9 cellular contexts compared by ENCODE assay signal in genomic region chr15:66703540-66703941, GRCh38. TPM values are rescaled to one million over a fixed set of nuclear protein-coding genes. Genes with fewer than 3 reads are reported as not detected.
DNase-seq lines count a peak whose midpoint lies in the region; ATAC-seq and TF ChIP-seq lines count a peak whose summit lies in the region.
"Had no signal": no experiment of that assay in that cellular context is flagged by ENCODE, and none has a peak within 500 bp of the region (broad histone marks: within the 10 kb centered on the region; RNA-seq: fewer than 3 reads in every experiment).

No MANE protein-coding gene starts in this region.

- peak overlapping the region; percentile 66 for H3K4me3 ChIP-seq in skeletal muscle cell (ENCODE audit: low read depth, low read length)

- H3K27me3 Mint-ChIP-seq in activated T-cell treated with anti-CD3 and anti-CD28 coated beads, Interleukin-2, amount 50 U/mL, for 24 hours: peaks cover 31% of the 10 kb centered on the region
- H3K27me3 Mint-ChIP-seq in activated T-cell treated with anti-CD3 and anti-CD28 coated beads, Interleukin-2, amount 50 U/mL, for 4 hours (ENCODE audit: low read depth): peaks cover 23% of the 10 kb centered on the region
- peaks cover 11% of the 10 kb centered on the region for H3K27me3 Mint-ChIP-seq in glutamatergic neuron (ENCODE audit: unreplicated experiment)

- no peaks in the 10 kb centered on the region for H3K36me3 Mint-ChIP-seq in activated T-cell treated with anti-CD3 and anti-CD28 coated beads, Interleukin-2, amount 50 U/mL, for 24 hours (ENCODE audit: low read depth)
- H3K36me3 Mint-ChIP-seq in activated T-cell treated with anti-CD3 and anti-CD28 coated beads, Interleukin-2, amount 50 U/mL, for 4 hours (ENCODE audit: insufficient read depth): no peaks in the 10 kb centered on the region
- H3K36me3 Mint-ChIP-seq in glutamatergic neuron (ENCODE audit: unreplicated experiment): no peaks in the 10 kb centered on the region
- H3K36me3 Mint-ChIP-seq: activated naive CD4-positive, alpha-beta T cell treated with anti-CD3 and anti-CD28 coated beads, Interleukin-2, amount 50 U/mL, for 24 hours had no signal

- no peak for TF ChIP-seq CTCF in glutamatergic neuron (IDR thresholded peaks at IDR 0.05; ENCODE audit: partially characterized antibody, unreplicated experiment)

- no peak for ATAC-seq in activated T-cell treated with anti-CD3 and anti-CD28 coated beads, Interleukin-2, amount 50 U/mL, for 4 hours

- peak; percentile 52 for DNase-seq in activated T-cell treated with anti-CD3 and anti-CD28 coated beads, Interleukin-2, amount 50 U/mL, for 24 hours
- no peak for DNase-seq in activated T-cell treated with anti-CD3 and anti-CD28 coated beads, Interleukin-2, amount 50 U/mL, for 4 hours
- DNase-seq in SW480 (ENCODE audit: low spot score) (peak; percentile 28), glutamatergic neuron (peak; percentile 66), skeletal muscle cell (ENCODE audit: low read depth) (no peak), nucleus accumbens (lab: John Stamatoyannopoulos, UW) (no peak), epidermal melanocyte (ENCODE audit: insufficient read length, low spot score) (no peak), cortex of kidney (lab: John Stamatoyannopoulos, UW) (no peak)

- peaks cover 20% of the 10 kb centered on the region for H3K4me1 Mint-ChIP-seq in activated T-cell treated with anti-CD3 and anti-CD28 coated beads, Interleukin-2, amount 50 U/mL, for 24 hours (ENCODE audit: low read depth)
- peaks cover 14% of the 10 kb centered on the region for H3K4me1 Mint-ChIP-seq in activated T-cell treated with anti-CD3 and anti-CD28 coated beads, Interleukin-2, amount 50 U/mL, for 4 hours (ENCODE audit: low read depth)
- peaks cover 1% of the 10 kb centered on the region for H3K4me1 Mint-ChIP-seq in glutamatergic neuron (ENCODE audit: low read depth, unreplicated experiment)

- no peaks in the 10 kb centered on the region for H3K9me3 Mint-ChIP-seq in activated T-cell treated with anti-CD3 and anti-CD28 coated beads, Interleukin-2, amount 50 U/mL, for 24 hours
- no peaks in the 10 kb centered on the region for H3K9me3 Mint-ChIP-seq in activated T-cell treated with anti-CD3 and anti-CD28 coated beads, Interleukin-2, amount 50 U/mL, for 4 hours
- H3K9me3 Mint-ChIP-seq in glutamatergic neuron (ENCODE audit: unreplicated experiment): no peaks in the 10 kb centered on the region
- H3K9me3 Mint-ChIP-seq: activated naive CD4-positive, alpha-beta T cell treated with anti-CD3 and anti-CD28 coated beads, Interleukin-2, amount 50 U/mL, for 24 hours had no signal

- H3K27ac Mint-ChIP-seq in activated T-cell treated with anti-CD3 and anti-CD28 coated beads, Interleukin-2, amount 50 U/mL, for 24 hours: no peak overlapping the region
- H3K27ac Mint-ChIP-seq in glutamatergic neuron (ENCODE audit: unreplicated experiment): no peak overlapping the region
- H3K27ac Mint-ChIP-seq: activated naive CD4-positive, alpha-beta T cell treated with anti-CD3 and anti-CD28 coated beads, Interleukin-2, amount 50 U/mL, for 24 hours had no signal

- no peak overlapping the region for H3K4me3 Mint-ChIP-seq in activated T-cell treated with anti-CD3 and anti-CD28 coated beads, Interleukin-2, amount 50 U/mL, for 24 hours
- no peak overlapping the region for H3K4me3 Mint-ChIP-seq in activated T-cell treated with anti-CD3 and anti-CD28 coated beads, Interleukin-2, amount 50 U/mL, for 4 hours
- no peak overlapping the region for H3K4me3 Mint-ChIP-seq in glutamatergic neuron (ENCODE audit: unreplicated experiment)

RNA-seq across cellular contexts. Expression of gene SMAD6, which starts 1.5 kb away (rescaled TPM):
- under 1 TPM; 0.05 to 0.25 (median 0.08) TPM for total RNA-seq in activated T-cell treated with anti-CD3 and anti-CD28 coated beads, Interleukin-2, amount 50 U/mL, for 4 hours
- total RNA-seq in glutamatergic neuron (ENCODE audit: unreplicated experiment): 0.83 TPM

Comparison
In these comparisons a context has a peak if more than half of its experiments do, and no peak if none do; other contexts are left out.
1. DNase-seq: peak in activated T-cell treated with anti-CD3 and anti-CD28 coated beads, Interleukin-2, amount 50 U/mL, for 24 hours (single experiment), SW480 (single experiment) and glutamatergic neuron (single experiment); none in activated T-cell treated with anti-CD3 and anti-CD28 coated beads, Interleukin-2, amount 50 U/mL, for 4 hours (single experiment), skeletal muscle cell (single experiment), nucleus accumbens (0 of 56), epidermal melanocyte (single experiment) and cortex of kidney (single experiment).